ENCODE assay signal across 1 cellular context in the genomic region with DNA sequence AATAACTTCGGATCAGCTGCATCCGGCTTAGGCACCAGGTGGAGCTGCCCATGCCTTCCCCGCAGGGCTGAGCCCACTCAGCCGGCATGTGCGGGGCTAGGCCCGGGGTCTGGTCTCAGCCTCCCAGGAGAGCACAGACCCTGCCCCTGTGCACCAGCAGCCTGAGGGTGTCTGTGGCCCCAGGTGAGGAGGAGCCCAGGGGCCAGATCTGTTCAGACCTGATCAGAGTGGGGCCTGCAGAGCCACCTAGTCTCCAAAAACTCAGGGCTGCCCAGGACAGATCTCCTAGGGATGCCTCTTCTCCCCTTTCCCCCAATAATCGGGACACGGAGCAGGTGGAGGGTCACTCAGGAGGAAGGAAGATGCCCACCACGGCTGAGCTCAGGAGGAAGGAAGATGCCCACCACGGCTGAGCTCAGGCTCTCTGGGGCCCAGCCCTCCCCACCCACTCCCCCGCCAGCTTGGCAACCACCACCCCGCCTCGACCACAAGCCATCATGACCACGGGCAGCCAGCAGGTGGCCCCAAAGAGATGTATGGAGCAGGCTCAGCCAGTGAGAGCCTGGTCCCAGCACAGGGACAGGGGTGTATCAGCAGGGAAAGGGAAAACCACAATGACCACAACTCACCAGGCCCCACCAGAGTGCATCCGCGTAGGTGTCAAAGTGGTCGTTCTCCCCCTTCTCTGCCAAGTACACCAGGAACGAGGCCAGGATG.
TF ChIP-seq lines count a peak whose summit lies in the region.

No MANE protein-coding gene starts in this region.

TF ChIP-seq in H1, 55 proteins besides CTCF, POLR2A, EP300 and RAD21:
- TF ChIP-seq GABPA (IDR thresholded peaks at IDR 0.05; ENCODE audit: borderline replicate concordance, insufficient read depth, low read length), result peak; percentile 18; the same call in 1 of the 2 replicates
- no peak for TF ChIP-seq TEAD4 (IDR thresholded peaks at IDR 0.05; ENCODE audit: low read depth, low read length)
